Comparison of ENCODE assay signal across 1 cellular context in genomic region chr2:8627692-8628085, GRCh38.
A peak's percentile ranks its signal among the peaks of the same experiment; 100 is the strongest.
TF ChIP-seq lines count a peak whose summit lies in the region.

No MANE protein-coding gene starts in this region.

TF ChIP-seq in HepG2, 621 proteins besides CTCF, POLR2A, EP300 and RAD21 (continued from another document and continues in another):
- TF ChIP-seq HNF1B (CRISPR knock-in tag; IDR thresholded peaks at IDR 0.05) (peak; percentile 88), MIXL1 (CRISPR knock-in tag; IDR thresholded peaks at IDR 0.05) (0 out of 2 replicates have a peak, but pooled peaks have one; percentile 41), RELA (CRISPR knock-in tag; IDR thresholded peaks at IDR 0.05) (peak; percentile 86; the same call in 1 of the 2 replicates), ZNF652 (CRISPR knock-in tag; IDR thresholded peaks at IDR 0.05; ENCODE audit: borderline replicate concordance, low read depth) (peak; percentile 33; the same call in 1 of the 2 replicates), CBX2 (IDR thresholded peaks at IDR 0.05; ENCODE audit: low read depth, low read length) (no peak), CBX2 (CRISPR knock-in tag; IDR thresholded peaks at IDR 0.05; ENCODE audit: low read depth) (0 out of 2 replicates have a peak, but pooled peaks have one; percentile 56), SOX5 (CRISPR knock-in tag; IDR thresholded peaks at IDR 0.05; ENCODE audit: borderline replicate concordance) (peak; percentile 69), DMAP1 (CRISPR knock-in tag; IDR thresholded peaks at IDR 0.05) (peak; percentile 65; the same call in 1 of the 2 replicates), ZNF543 (CRISPR knock-in tag; IDR thresholded peaks at IDR 0.05) (0 out of 2 replicates have a peak, but pooled peaks have one; percentile 9), IRF9 (CRISPR knock-in tag; IDR thresholded peaks at IDR 0.05; ENCODE audit: borderline replicate concordance) (0 out of 2 replicates have a peak, but pooled peaks have one; percentile 54), GATAD1 (CRISPR knock-in tag; IDR thresholded peaks at IDR 0.05) (0 out of 2 replicates have a peak, but pooled peaks have one; percentile 26), CBX5 (CRISPR knock-in tag; IDR thresholded peaks at IDR 0.05; ENCODE audit: borderline replicate concordance) (0 out of 2 replicates have a peak, but pooled peaks have one; percentile 25), ZBTB40 (IDR thresholded peaks at IDR 0.05) (no peak), ZBTB40 (CRISPR knock-in tag; IDR thresholded peaks at IDR 0.05) (peak; percentile 23; the same call in 1 of the 2 replicates), ZNF512B (CRISPR knock-in tag; IDR thresholded peaks at IDR 0.05; ENCODE audit: borderline replicate concordance) (peak; percentile 73; the same call in 1 of the 2 replicates), GATAD2A (CRISPR knock-in tag; IDR thresholded peaks at IDR 0.05) (peak; percentile 82), MED8 (CRISPR knock-in tag; IDR thresholded peaks at IDR 0.05; ENCODE audit: insufficient replicate concordance) (peak; percentile 37), E2F5 (CRISPR knock-in tag; conservative IDR thresholded peaks at IDR 0.05) (no peak), TEAD2 (CRISPR knock-in tag; IDR thresholded peaks at IDR 0.05) (no peak), SIX1 (CRISPR knock-in tag; IDR thresholded peaks at IDR 0.05; ENCODE audit: borderline replicate concordance) (0 out of 2 replicates have a peak, but pooled peaks have one; percentile 13), ZNF331 (CRISPR knock-in tag; IDR thresholded peaks at IDR 0.05) (peak; percentile 73), ETV6 (CRISPR knock-in tag; conservative IDR thresholded peaks at IDR 0.05) (peak; percentile 39; the same call in 1 of the 2 replicates), SMC3 (IDR thresholded peaks at IDR 0.05; ENCODE audit: low read length) (peak; percentile 29; the same call in 1 of the 2 replicates), CHD4 (IDR thresholded peaks at IDR 0.05; ENCODE audit: borderline replicate concordance, low read length) (0 out of 2 replicates have a peak, but pooled peaks have one; percentile 16), CHCHD3 (CRISPR knock-in tag; IDR thresholded peaks at IDR 0.05) (no peak), ZNF747 (CRISPR knock-in tag; IDR thresholded peaks at IDR 0.05; ENCODE audit: borderline replicate concordance) (no peak), PRDM4 (CRISPR knock-in tag; IDR thresholded peaks at IDR 0.05; ENCODE audit: borderline replicate concordance) (no peak), KMT2A (CRISPR knock-in tag; IDR thresholded peaks at IDR 0.05) (peak; percentile 67; the same call in 1 of the 2 replicates), ATF3 (CRISPR knock-in tag; IDR thresholded peaks at IDR 0.05) (0 out of 2 replicates have a peak, but pooled peaks have one; percentile 26), ZNF441 (CRISPR knock-in tag; IDR thresholded peaks at IDR 0.05; ENCODE audit: borderline replicate concordance) (peak; percentile 84), ZNF501 (CRISPR knock-in tag; IDR thresholded peaks at IDR 0.05) (peak; percentile 79; the same call in 1 of the 2 replicates), FOSL2 (CRISPR knock-in tag; IDR thresholded peaks at IDR 0.05) (peak; percentile 62), SNAI1 (CRISPR knock-in tag; IDR thresholded peaks at IDR 0.05; ENCODE audit: borderline replicate concordance) (peak; percentile 93), ZNF205 (CRISPR knock-in tag; IDR thresholded peaks at IDR 0.05) (0 out of 2 replicates have a peak, but pooled peaks have one; percentile 56), HOXA3 (CRISPR knock-in tag; IDR thresholded peaks at IDR 0.05) (peak; percentile 73; the same call in 1 of the 2 replicates), THAP9 (CRISPR knock-in tag; IDR thresholded peaks at IDR 0.05; ENCODE audit: borderline replicate concordance) (0 out of 2 replicates have a peak, but pooled peaks have one; percentile 62), HNRNPH1 (optimal IDR thresholded peaks at IDR 0.05; ENCODE audit: low read depth, low read length) (no peak), HIVEP1 (CRISPR knock-in tag; IDR thresholded peaks at IDR 0.05) (peak; percentile 83; the same call in 1 of the 2 replicates)
